ENCODE assay signal across 19 cellular contexts in the genomic region with DNA sequence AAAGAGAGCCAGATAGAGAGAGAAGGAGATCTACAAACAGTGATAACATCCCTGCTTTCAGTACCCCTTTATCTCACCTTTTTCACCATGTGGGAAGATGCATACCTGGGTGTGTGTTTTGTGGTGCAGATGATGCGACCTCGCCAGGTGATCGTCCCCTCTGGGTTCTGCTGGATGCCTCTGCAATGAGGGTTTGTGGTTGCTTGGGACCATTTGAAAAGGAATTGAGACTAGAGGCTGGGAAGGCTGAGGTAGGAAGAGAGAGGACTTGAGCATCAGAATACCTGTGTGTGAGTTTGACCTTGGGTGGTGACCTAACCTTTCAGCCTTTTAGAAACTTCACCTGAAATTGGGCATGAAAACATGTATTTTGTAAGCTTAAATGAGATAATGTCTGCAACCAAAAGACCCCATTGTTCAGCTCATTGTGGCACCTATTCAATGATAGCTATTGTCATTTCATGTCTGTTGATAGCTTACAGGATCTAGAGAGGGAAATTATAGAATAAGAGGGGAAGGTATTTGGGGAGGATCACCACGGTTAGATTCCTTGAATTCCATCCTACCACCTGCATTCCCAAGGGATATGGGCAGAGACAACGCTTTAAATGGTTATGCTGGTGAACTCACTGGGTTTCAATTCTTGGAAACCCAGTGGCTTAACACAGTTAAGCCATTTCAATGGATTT.
A peak's percentile ranks its signal among the peaks of the same experiment; 100 is the strongest.
DNase-seq lines count a peak whose midpoint lies in the region; ATAC-seq and TF ChIP-seq lines count a peak whose summit lies in the region.
"Had no signal": no experiment of that assay in that cellular context is flagged by ENCODE, and none has a peak within 500 bp of the region (broad histone marks: within the 10 kb centered on the region; RNA-seq: fewer than 3 reads in every experiment).

No MANE protein-coding gene starts in this region.

- H3K9ac ChIP-seq in H9 (ENCODE audit: extremely low read depth, insufficient read length, low read length): no peak overlapping the region
- no peak overlapping the region for H3K9ac ChIP-seq in mesendoderm (ENCODE audit: low read length)
- H3K9ac ChIP-seq: GM23248 had no signal

- DNase-seq in H9 (peak; percentile 41), WTC11 (ENCODE audit: low spot score) (no peak), iPS DF 19.7 (ENCODE audit: low read depth, low spot score) (peak; percentile 77), mesendoderm (peak; percentile 66), cardiac septum (ENCODE audit: low spot score) (no peak), SIG-M5 (lab: John Stamatoyannopoulos, UW) (no peak), osteoblast (ENCODE audit: insufficient read length, low spot score, missing footprints) (no peak)
- DNase-seq: ACHN; C1 segment of cervical spinal cord; CD4-positive, alpha-beta T cell; DMS153; DMS79 treated with DMSO at 0.1 percent for 48 hours; EL; GM23248; HCEC 1CT; HFFc6 had no signal

- peak overlapping the region; percentile 75 for H2BK5ac ChIP-seq in H9 (ENCODE audit: insufficient read length, low read length)
- no peak overlapping the region for H2BK5ac ChIP-seq in mesendoderm (ENCODE audit: low read length)

- H3K4me3 ChIP-seq in mesendoderm (ENCODE audit: low read length) (no peak overlapping the region), osteoblast (ENCODE audit: insufficient read depth, low read length) (no peak overlapping the region)
- H3K4me3 ChIP-seq: GM23248, K562 had no signal

- no peak overlapping the region for H2AFZ ChIP-seq in H9 (ENCODE audit: low read length)
- H2AFZ ChIP-seq in osteoblast (ENCODE audit: low read length): no peak overlapping the region
- H2AFZ ChIP-seq: GM23248 had no signal

- H3K4me1 Mint-ChIP-seq in H9 (peaks cover 50 to 52% of the 10 kb centered on the region in 2 experiments), WTC11 (peaks cover 67% of the 10 kb centered on the region)
- H3K4me1 Mint-ChIP-seq: B cell had no signal

- H3K23me2 ChIP-seq in H9 (ENCODE audit: insufficient read length, low read depth, low read length, poor library complexity, severe bottlenecking): no peaks in the 10 kb centered on the region

- CTCF ChIA-PET in WTC11 (lab: Charles Lee): interaction anchor here (0.5 to 2.6 kb wide), 11 partner anchors 10 to 348 kb away, joined by 3 to 21 read pairs (median 4); a partner anchor contains a TSS

- peak overlapping the region; percentile 58; the same call in 1 of the 2 replicates for H3K4ac ChIP-seq in H9 (ENCODE audit: low read depth, low read length)
- no peak overlapping the region for H3K4ac ChIP-seq in mesendoderm (ENCODE audit: low read depth, low read length)

- H3K79me2 ChIP-seq in H9 (ENCODE audit: insufficient read depth, low read length) (no peaks in the 10 kb centered on the region; the same call in 1 of the 2 replicates), mesendoderm (ENCODE audit: control insufficient read depth, insufficient read depth, low read length) (no peaks in the 10 kb centered on the region), osteoblast (ENCODE audit: insufficient read depth, low read length) (no peaks in the 10 kb centered on the region)

- H3K4me3 Mint-ChIP-seq in H9 (no peak overlapping the region), WTC11 (no peak overlapping the region)
- H3K4me3 Mint-ChIP-seq: B cell; CD4-positive, alpha-beta T cell; HFFc6 had no signal

- peak overlapping the region; percentile 81 for H4K91ac ChIP-seq in H9 (ENCODE audit: insufficient read length, low read depth, low read length)

- ATAC-seq in WTC11: peak; percentile 66
- ATAC-seq in GM21390 (IDR thresholded peaks at IDR 0.05; ENCODE audit: unreplicated experiment): no peak
- ATAC-seq: K562 had no signal

- H2AK5ac ChIP-seq in H9 (ENCODE audit: insufficient read length, low read length) (peak overlapping the region; percentile 80), mesendoderm (ENCODE audit: low read length) (no peak overlapping the region)

- H3K36me3 Mint-ChIP-seq in H9 (ENCODE audit: insufficient read depth in 1 of 3, low read depth in 3 of 3) (peaks cover 11 to 27% (median 21%) of the 10 kb centered on the region in 3 experiments), WTC11 (peaks cover 38% of the 10 kb centered on the region)

- no peak overlapping the region for H3K14ac ChIP-seq in H9 (ENCODE audit: insufficient read depth, low read length)

- WGBS in H9 (ENCODE audit: extremely low coverage, insufficient read length, low lambda C conversion rate): no CpG with 5 or more reads among the region's 5 CpGs
- no CpG with 5 or more reads among the region's 5 CpGs for WGBS in mesendoderm (ENCODE audit: extremely low coverage, insufficient coverage, low lambda C conversion rate)

- H2BK15ac ChIP-seq in H9 (ENCODE audit: low read depth, low read length): no peak overlapping the region
- no peak overlapping the region for H2BK15ac ChIP-seq in mesendoderm (replicated peaks; ENCODE audit: low read depth)

- H4K5ac ChIP-seq in H9 (ENCODE audit: insufficient read length, low read depth, low read length) (peak overlapping the region; percentile 76), mesendoderm (ENCODE audit: low read length) (no peak overlapping the region)

- H2BK120ac ChIP-seq in H9 (ENCODE audit: low read depth, low read length, poor library complexity, severe bottlenecking) (no peak overlapping the region), mesendoderm (ENCODE audit: low read depth, low read length) (no peak overlapping the region)

- H4K20me1 ChIP-seq in H9 (ENCODE audit: control insufficient read depth, insufficient read depth, insufficient read length) (no peaks in the 10 kb centered on the region), osteoblast (ENCODE audit: insufficient read depth, low read length) (no peaks in the 10 kb centered on the region)

- H3K27me3 Mint-ChIP-seq in H9 (ENCODE audit: low read depth): peaks cover 2% of the 10 kb centered on the region
- no peaks in the 10 kb centered on the region; the same call in 1 of the 2 replicates for H3K27me3 Mint-ChIP-seq in WTC11 (ENCODE audit: low read depth)

- H3K27me3 ChIP-seq in H9 (ENCODE audit: insufficient read depth, low read length): no peaks in the 10 kb centered on the region
- no peaks in the 10 kb centered on the region for H3K27me3 ChIP-seq in mesendoderm (ENCODE audit: insufficient read depth, low read length, poor library complexity)
- H3K27me3 ChIP-seq in osteoblast (ENCODE audit: insufficient read depth, low read length): no peaks in the 10 kb centered on the region

- H3K18ac ChIP-seq in H9 (ENCODE audit: insufficient read length, low read depth, low read length): peak overlapping the region; percentile 89
- no peak overlapping the region for H3K18ac ChIP-seq in mesendoderm (ENCODE audit: low read length)

- peak overlapping the region; percentile 45 for H3T11ph ChIP-seq in H9 (ENCODE audit: low read length)

- H3K79me1 ChIP-seq in H9 (ENCODE audit: insufficient read depth, low read depth, low read length, poor library complexity, severe bottlenecking) (no peaks in the 10 kb centered on the region), mesendoderm (ENCODE audit: low read length) (no peaks in the 10 kb centered on the region)

- TF ChIP-seq CTCF in H9 (conservative IDR thresholded peaks at IDR 0.05) (no peak), WTC11 (IDR thresholded peaks at IDR 0.05) (no peak), osteoblast (IDR thresholded peaks at IDR 0.05; ENCODE audit: extremely low read depth, low read depth, low read length) (no peak)

- peak overlapping the region; percentile 27 for H3K4me2 ChIP-seq in H9 (ENCODE audit: insufficient read depth, insufficient read length, low read length)
- H3K4me2 ChIP-seq in mesendoderm (ENCODE audit: low read length): no peak overlapping the region
- H3K4me2 ChIP-seq in osteoblast (ENCODE audit: insufficient read depth, low read length): no peak overlapping the region

- H3K9me3 ChIP-seq in H9 (ENCODE audit: control insufficient read depth, low read depth, low read length): no peaks in the 10 kb centered on the region
- H3K9me3 ChIP-seq in osteoblast (ENCODE audit: low read depth, low read length): no peaks in the 10 kb centered on the region

- H3K4me1 ChIP-seq in H9 (ENCODE audit: insufficient read depth, low read length) (peaks cover 14% of the 10 kb centered on the region; the same call in 1 of the 2 replicates), mesendoderm (ENCODE audit: control insufficient read depth, low read depth, low read length) (peaks cover 6% of the 10 kb centered on the region), osteoblast (ENCODE audit: insufficient read depth, low read length) (no peaks in the 10 kb centered on the region)

- peak overlapping the region; percentile 39 to 98 (median 88); a peak in 6 of 7 replicates for H3K27ac Mint-ChIP-seq in H9
- H3K27ac Mint-ChIP-seq in WTC11: peak overlapping the region; percentile 86
- H3K27ac Mint-ChIP-seq: B cell; CD4-positive, alpha-beta T cell; HFFc6 had no signal

- intact Hi-C loops in cardiac septum (cut with DNase I): loop anchor here (10.0 kb wide), 1 partner anchor 309 kb away; no protein-coding TSS in a partner anchor

- H3K56ac ChIP-seq in H9 (ENCODE audit: insufficient read length, low read depth, low read length): peak overlapping the region; percentile 35
- H3K56ac ChIP-seq in mesendoderm (ENCODE audit: low read length): no peak overlapping the region

- peak overlapping the region; percentile 51 for H2BK12ac ChIP-seq in H9 (ENCODE audit: insufficient read length, low read depth, low read length)

- peak overlapping the region; percentile 61 for H2BK20ac ChIP-seq in H9 (ENCODE audit: low read depth, low read length, poor library complexity, severe bottlenecking)

- H3K36me3 ChIP-seq in mesendoderm (ENCODE audit: control insufficient read depth, insufficient read depth, low read length) (no peaks in the 10 kb centered on the region), osteoblast (ENCODE audit: insufficient read depth, low read length) (no peaks in the 10 kb centered on the region)

- H3K9me3 Mint-ChIP-seq in H9 (peaks cover 20 to 22% of the 10 kb centered on the region in 2 experiments), WTC11 (peaks cover 24% of the 10 kb centered on the region)

- H4K8ac ChIP-seq in H9 (replicated peaks; ENCODE audit: insufficient read length, low read depth, low read length): no peak overlapping the region
- H4K8ac ChIP-seq in mesendoderm (ENCODE audit: low read depth, low read length): no peak overlapping the region

- H3K27ac ChIP-seq in H9 (ENCODE audit: insufficient read length, low read depth, low read length) (peak overlapping the region; percentile 89), mesendoderm (ENCODE audit: low read depth, low read length) (no peak overlapping the region), osteoblast (ENCODE audit: low read depth, low read length) (no peak overlapping the region)
- H3K27ac ChIP-seq: GM23248 had no signal

- H3K23ac ChIP-seq in H9 (ENCODE audit: insufficient read length, low read depth, low read length) (no peak overlapping the region), mesendoderm (ENCODE audit: low read length) (no peak overlapping the region)

- POLR2A ChIA-PET in WTC11 (lab: Charles Lee): no interaction called here

TF ChIP-seq in WTC11, 78 proteins besides CTCF, POLR2A, EP300 and RAD21 (continues in another document):
- TF ChIP-seq SP1 (CRISPR knock-in tag; conservative IDR thresholded peaks at IDR 0.05) (0 out of 2 replicates have a peak, but pooled peaks have one; percentile 16), TEAD4 (CRISPR knock-in tag; IDR thresholded peaks at IDR 0.05) (peak; percentile 30; the same call in 1 of the 2 replicates)

Comparison
In these comparisons a context has a peak if more than half of its experiments do, and no peak if none do; other contexts are left out.
1. DNase-seq: peak in H9 (single experiment), iPS DF 19.7 (single experiment) and mesendoderm (single experiment); none in WTC11 (single experiment), cardiac septum (single experiment), SIG-M5 (single experiment) and osteoblast (single experiment).